Comparison of ENCODE assay signal across 12 cellular contexts in the genomic region with DNA sequence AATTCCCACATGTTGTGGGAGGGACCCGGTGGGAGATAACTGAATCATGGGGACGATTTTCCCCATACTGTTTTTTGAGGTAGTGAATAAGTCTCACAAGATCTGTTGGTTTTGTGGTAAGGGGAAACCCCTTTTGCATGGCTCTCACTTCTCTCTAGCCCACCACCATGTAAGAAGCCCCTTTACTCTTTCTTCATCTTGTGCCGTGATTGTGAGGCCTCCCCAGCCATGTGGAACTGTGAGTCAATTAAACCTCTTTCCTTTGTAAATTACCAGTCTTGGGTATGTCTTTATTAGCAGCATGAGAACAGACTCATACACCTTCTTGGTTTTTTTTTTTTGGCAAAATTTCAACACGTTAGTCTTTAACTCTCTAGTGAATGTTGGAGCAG. TPM values are rescaled to one million over a fixed set of nuclear protein-coding genes. Genes with fewer than 3 reads are reported as not detected.
DNase-seq lines count a peak whose midpoint lies in the region; ATAC-seq, FAIRE-seq and TF ChIP-seq lines count a peak whose summit lies in the region.
"Had no signal": no experiment of that assay in that cellular context is flagged by ENCODE, and none has a peak within 500 bp of the region (broad histone marks: within the 10 kb centered on the region; RNA-seq: fewer than 3 reads in every experiment).

No MANE protein-coding gene starts in this region.

- FAIRE-seq in GM18507 (lab: Jason Lieb, UNC), result peak; percentile 60

- DNase-seq in GM18507 (ENCODE audit: extremely low spot score, insufficient read length, low read depth) (no peak), Right ventricle myocardium inferior (ENCODE audit: missing footprints) (no peak), NK-92 (lab: John Stamatoyannopoulos, UW; ENCODE audit: unreplicated experiment) (no peak), transverse colon (no peak)
- no peak for DNase-seq in naive thymus-derived CD8-positive, alpha-beta T cell
- DNase-seq: Caco-2, sigmoid colon had no signal

- no peaks in the 10 kb centered on the region for H3K27me3 Mint-ChIP-seq in naive thymus-derived CD8-positive, alpha-beta T cell

- no peaks in the 10 kb centered on the region for H3K36me3 ChIP-seq in transverse colon
- H3K36me3 ChIP-seq: sigmoid colon had no signal

- POLR2A ChIA-PET in naive thymus-derived CD8-positive, alpha-beta T cell (lab: Charles Lee), result interaction anchor here (0.6 kb wide), 1 partner anchor 57 kb away, joined by 3 read pairs; no protein-coding TSS in a partner anchor

- no peaks in the 10 kb centered on the region for H3K27me3 ChIP-seq in transverse colon
- H3K27me3 ChIP-seq: sigmoid colon had no signal

- no peak for TF ChIP-seq CTCF in transverse colon (IDR thresholded peaks at IDR 0.05)

- in situ Hi-C loops in transverse colon (cut with MboI; ENCODE audit: low pct_ligation_motif_present in 1 of 4, low pct_unique_long_range_greater_than_20kb in 1 of 4, low sequenced_read_pairs in 3 of 4), result no loop called here

- WGBS in transverse colon (ENCODE audit: low coverage in 1 of 2), 2 donors, result 71 to 97% methylated on average over 4 of the region's 4 CpGs

- peaks cover 2 to 16% (median 14%) of the 10 kb centered on the region in 3 donors for H3K36me3 Mint-ChIP-seq in naive thymus-derived CD8-positive, alpha-beta T cell

- no peaks in the 10 kb centered on the region for H3K9me3 ChIP-seq in transverse colon
- H3K9me3 ChIP-seq: Caco-2 had no signal

- H3K4me3 ChIP-seq in transverse colon, result no peak overlapping the region
- H3K4me3 ChIP-seq: lung, sigmoid colon had no signal

- no peak for TF ChIP-seq EP300 in transverse colon (IDR thresholded peaks at IDR 0.05; ENCODE audit: low read depth)

- TF ChIP-seq POLR2A in transverse colon (IDR thresholded peaks at IDR 0.05), result no peak

- peak overlapping the region in 7 of 10 donors; percentile 10 to 74 (median 63) for H3K27ac Mint-ChIP-seq in naive thymus-derived CD8-positive, alpha-beta T cell

- no peak overlapping the region for H3K27ac ChIP-seq in transverse colon
- H3K27ac ChIP-seq: RWPE1 had no signal

- H3K4me1 Mint-ChIP-seq in naive thymus-derived CD8-positive, alpha-beta T cell, result peaks cover 35 to 85% (median 81%) of the 10 kb centered on the region in 4 donors

- peaks cover 0 to 18% (median 2%) of the 10 kb centered on the region in 9 donors for H3K9me3 Mint-ChIP-seq in naive thymus-derived CD8-positive, alpha-beta T cell

- ATAC-seq in GM21529 (IDR thresholded peaks at IDR 0.05; ENCODE audit: unreplicated experiment), result peak; percentile 39
- ATAC-seq in HG03442 (IDR thresholded peaks at IDR 0.05; ENCODE audit: unreplicated experiment), result peak; percentile 39
- ATAC-seq in naive thymus-derived CD8-positive, alpha-beta T cell, result no peak
- ATAC-seq in Right ventricle myocardium inferior, result no peak
- no peak for ATAC-seq in HG03097 (IDR thresholded peaks at IDR 0.05; ENCODE audit: low FRiP score, unreplicated experiment)

- H3K4me1 ChIP-seq in transverse colon, result peaks cover 11 to 58% (median 19%) of the 10 kb centered on the region in 4 donors

- peak overlapping the region in 7 of 10 donors; percentile 4 to 40 (median 15) for H3K4me3 Mint-ChIP-seq in naive thymus-derived CD8-positive, alpha-beta T cell

- intact Hi-C loops in Right ventricle myocardium inferior (cut with DNase I) (no loop called here), transverse colon (cut with DNase I; ENCODE audit: low total_unique reads) (no loop called here)

RNA-seq across cellular contexts. Expression of gene ARL8B, which starts 18.1 kb away (rescaled TPM):
- 10 to 100 TPM; 51.8 to 57.8 TPM for total RNA-seq in naive thymus-derived CD8-positive, alpha-beta T cell
- polyA plus RNA-seq in naive thymus-derived CD8-positive, alpha-beta T cell, result 10 to 100 TPM; 40.4 to 49.8 (median 40.9) TPM
- total RNA-seq in Right ventricle myocardium inferior, result 67.3 TPM
- total RNA-seq in transverse colon, result 10 to 100 TPM; 13.1 to 47.2 (median 31.9) TPM

RNA-seq across cellular contexts. Expression of gene EDEM1, which starts 47.3 kb away (rescaled TPM):
- 100 to 1,000 TPM; 108 to 109 TPM for total RNA-seq in naive thymus-derived CD8-positive, alpha-beta T cell
- 10 to 100 TPM; 25.5 to 31.0 (median 26.0) TPM for polyA plus RNA-seq in naive thymus-derived CD8-positive, alpha-beta T cell
- total RNA-seq in Right ventricle myocardium inferior (6.3 TPM), transverse colon (100 to 1,000 TPM in 1 of 4 donors, 10 to 100 TPM in 3; 27.3 to 312 (median 42.3) TPM)

Comparison
In these comparisons a context has a peak if more than half of its experiments do, and no peak if none do; other contexts are left out.
1. ATAC-seq: peak in GM21529 (single experiment) and HG03442 (single experiment); none in naive thymus-derived CD8-positive, alpha-beta T cell (0 of 2), Right ventricle myocardium inferior (single experiment) and HG03097 (single experiment).